Comparison of ENCODE assay signal across 1 cellular context in the genomic region with DNA sequence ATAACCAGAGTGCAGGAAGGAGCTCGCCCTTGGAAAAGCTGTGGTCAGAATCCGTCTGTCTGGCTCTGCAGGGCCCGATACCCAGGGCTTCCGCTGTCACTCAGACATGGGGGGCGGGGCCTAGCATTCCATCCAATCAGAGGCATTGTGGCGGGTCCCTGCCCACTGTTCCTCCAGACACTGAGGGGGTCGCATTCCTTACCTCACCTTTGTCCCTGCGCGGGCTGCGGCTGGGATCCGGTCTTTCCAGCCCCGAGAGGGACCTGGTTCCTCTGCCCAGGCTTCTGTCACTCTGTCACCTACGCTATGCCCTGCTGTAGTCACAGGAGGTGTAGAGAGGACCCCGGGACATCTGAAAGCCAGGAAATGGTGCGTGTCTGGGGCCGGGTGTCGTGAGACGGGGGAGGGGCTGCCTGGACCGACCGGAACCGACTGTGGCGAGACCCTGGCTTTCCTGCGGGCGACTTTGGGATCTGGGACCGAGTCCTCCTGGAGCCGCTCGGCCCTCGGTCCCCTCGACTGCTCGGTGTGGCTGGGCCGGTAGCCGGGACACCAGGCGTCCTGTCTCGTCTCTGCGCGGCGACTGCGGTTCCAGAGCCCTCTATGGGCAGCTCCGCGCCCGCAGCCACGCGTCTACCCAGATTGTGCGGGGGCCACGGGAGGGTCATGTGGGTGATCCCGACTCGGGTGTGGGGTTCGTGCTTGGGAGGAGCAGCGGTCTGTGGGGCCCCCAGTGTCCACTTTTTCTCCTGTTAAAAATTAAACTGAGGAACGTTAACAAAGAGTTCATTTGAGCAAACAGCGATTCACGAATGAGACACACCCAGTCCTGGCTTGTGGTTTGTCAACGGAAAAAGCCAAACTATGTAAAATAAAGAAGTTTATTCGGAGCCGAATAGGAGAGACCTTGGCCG.
A peak's percentile ranks its signal among the peaks of the same experiment; 100 is the strongest.
TF ChIP-seq lines count a peak whose summit lies in the region.

A gene (plus strand): TSS at position 165 of the 914 bp plus-strand sequence. CDS start 142 bp downstream, at position 307.

TF ChIP-seq in HepG2, 621 proteins besides CTCF, POLR2A, EP300 and RAD21 (continued from another document and continues in another):
- TF ChIP-seq, protein P1, sequence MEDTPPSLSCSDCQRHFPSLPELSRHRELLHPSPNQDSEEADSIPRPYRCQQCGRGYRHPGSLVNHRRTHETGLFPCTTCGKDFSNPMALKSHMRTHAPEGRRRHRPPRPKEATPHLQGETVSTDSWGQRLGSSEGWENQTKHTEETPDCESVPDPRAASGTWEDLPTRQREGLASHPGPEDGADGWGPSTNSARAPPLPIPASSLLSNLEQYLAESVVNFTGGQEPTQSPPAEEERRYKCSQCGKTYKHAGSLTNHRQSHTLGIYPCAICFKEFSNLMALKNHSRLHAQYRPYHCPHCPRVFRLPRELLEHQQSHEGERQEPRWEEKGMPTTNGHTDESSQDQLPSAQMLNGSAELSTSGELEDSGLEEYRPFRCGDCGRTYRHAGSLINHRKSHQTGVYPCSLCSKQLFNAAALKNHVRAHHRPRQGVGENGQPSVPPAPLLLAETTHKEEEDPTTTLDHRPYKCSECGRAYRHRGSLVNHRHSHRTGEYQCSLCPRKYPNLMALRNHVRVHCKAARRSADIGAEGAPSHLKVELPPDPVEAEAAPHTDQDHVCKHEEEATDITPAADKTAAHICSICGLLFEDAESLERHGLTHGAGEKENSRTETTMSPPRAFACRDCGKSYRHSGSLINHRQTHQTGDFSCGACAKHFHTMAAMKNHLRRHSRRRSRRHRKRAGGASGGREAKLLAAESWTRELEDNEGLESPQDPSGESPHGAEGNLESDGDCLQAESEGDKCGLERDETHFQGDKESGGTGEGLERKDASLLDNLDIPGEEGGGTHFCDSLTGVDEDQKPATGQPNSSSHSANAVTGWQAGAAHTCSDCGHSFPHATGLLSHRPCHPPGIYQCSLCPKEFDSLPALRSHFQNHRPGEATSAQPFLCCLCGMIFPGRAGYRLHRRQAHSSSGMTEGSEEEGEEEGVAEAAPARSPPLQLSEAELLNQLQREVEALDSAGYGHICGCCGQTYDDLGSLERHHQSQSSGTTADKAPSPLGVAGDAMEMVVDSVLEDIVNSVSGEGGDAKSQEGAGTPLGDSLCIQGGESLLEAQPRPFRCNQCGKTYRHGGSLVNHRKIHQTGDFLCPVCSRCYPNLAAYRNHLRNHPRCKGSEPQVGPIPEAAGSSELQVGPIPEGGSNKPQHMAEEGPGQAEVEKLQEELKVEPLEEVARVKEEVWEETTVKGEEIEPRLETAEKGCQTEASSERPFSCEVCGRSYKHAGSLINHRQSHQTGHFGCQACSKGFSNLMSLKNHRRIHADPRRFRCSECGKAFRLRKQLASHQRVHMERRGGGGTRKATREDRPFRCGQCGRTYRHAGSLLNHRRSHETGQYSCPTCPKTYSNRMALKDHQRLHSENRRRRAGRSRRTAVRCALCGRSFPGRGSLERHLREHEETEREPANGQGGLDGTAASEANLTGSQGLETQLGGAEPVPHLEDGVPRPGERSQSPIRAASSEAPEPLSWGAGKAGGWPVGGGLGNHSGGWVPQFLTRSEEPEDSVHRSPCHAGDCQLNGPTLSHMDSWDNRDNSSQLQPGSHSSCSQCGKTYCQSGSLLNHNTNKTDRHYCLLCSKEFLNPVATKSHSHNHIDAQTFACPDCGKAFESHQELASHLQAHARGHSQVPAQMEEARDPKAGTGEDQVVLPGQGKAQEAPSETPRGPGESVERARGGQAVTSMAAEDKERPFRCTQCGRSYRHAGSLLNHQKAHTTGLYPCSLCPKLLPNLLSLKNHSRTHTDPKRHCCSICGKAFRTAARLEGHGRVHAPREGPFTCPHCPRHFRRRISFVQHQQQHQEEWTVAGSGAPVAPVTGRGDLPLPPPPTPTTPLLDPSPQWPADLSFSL (CRISPR knock-in tag; IDR thresholded peaks at IDR 0.05) = no peak
- peak; percentile 20; the same call in 1 of the 2 replicates for TF ChIP-seq ZNF614 (CRISPR knock-in tag; IDR thresholded peaks at IDR 0.05; ENCODE audit: borderline replicate concordance)
- TF ChIP-seq, protein P2, sequence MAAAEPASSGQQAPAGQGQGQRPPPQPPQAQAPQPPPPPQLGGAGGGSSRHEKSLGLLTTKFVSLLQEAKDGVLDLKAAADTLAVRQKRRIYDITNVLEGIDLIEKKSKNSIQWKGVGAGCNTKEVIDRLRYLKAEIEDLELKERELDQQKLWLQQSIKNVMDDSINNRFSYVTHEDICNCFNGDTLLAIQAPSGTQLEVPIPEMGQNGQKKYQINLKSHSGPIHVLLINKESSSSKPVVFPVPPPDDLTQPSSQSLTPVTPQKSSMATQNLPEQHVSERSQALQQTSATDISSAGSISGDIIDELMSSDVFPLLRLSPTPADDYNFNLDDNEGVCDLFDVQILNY (CRISPR knock-in tag; conservative IDR thresholded peaks at IDR 0.05) = no peak
- TF ChIP-seq, protein P3, sequence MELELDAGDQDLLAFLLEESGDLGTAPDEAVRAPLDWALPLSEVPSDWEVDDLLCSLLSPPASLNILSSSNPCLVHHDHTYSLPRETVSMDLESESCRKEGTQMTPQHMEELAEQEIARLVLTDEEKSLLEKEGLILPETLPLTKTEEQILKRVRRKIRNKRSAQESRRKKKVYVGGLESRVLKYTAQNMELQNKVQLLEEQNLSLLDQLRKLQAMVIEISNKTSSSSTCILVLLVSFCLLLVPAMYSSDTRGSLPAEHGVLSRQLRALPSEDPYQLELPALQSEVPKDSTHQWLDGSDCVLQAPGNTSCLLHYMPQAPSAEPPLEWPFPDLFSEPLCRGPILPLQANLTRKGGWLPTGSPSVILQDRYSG (CRISPR knock-in tag; IDR thresholded peaks at IDR 0.05) = peak; percentile 48; the same call in 1 of the 2 replicates
- TF ChIP-seq HNF4G (IDR thresholded peaks at IDR 0.05; ENCODE audit: borderline replicate concordance, low read depth, low read length) = peak; percentile 49; the same call in 1 of the 2 replicates
- TF ChIP-seq HNF4G (CRISPR knock-in tag; IDR thresholded peaks at IDR 0.05; ENCODE audit: borderline replicate concordance, low read depth) = peak; percentile 64
- no peak for TF ChIP-seq CHD2 (IDR thresholded peaks at IDR 0.05; ENCODE audit: low read depth, low read length)
- TF ChIP-seq, protein P4, sequence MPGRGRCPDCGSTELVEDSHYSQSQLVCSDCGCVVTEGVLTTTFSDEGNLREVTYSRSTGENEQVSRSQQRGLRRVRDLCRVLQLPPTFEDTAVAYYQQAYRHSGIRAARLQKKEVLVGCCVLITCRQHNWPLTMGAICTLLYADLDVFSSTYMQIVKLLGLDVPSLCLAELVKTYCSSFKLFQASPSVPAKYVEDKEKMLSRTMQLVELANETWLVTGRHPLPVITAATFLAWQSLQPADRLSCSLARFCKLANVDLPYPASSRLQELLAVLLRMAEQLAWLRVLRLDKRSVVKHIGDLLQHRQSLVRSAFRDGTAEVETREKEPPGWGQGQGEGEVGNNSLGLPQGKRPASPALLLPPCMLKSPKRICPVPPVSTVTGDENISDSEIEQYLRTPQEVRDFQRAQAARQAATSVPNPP (CRISPR knock-in tag; IDR thresholded peaks at IDR 0.05) = peak; percentile 73
- TF ChIP-seq, protein P5, sequence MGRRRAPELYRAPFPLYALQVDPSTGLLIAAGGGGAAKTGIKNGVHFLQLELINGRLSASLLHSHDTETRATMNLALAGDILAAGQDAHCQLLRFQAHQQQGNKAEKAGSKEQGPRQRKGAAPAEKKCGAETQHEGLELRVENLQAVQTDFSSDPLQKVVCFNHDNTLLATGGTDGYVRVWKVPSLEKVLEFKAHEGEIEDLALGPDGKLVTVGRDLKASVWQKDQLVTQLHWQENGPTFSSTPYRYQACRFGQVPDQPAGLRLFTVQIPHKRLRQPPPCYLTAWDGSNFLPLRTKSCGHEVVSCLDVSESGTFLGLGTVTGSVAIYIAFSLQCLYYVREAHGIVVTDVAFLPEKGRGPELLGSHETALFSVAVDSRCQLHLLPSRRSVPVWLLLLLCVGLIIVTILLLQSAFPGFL (CRISPR knock-in tag; IDR thresholded peaks at IDR 0.05) = no peak
- TF ChIP-seq ZNF703 (CRISPR knock-in tag; IDR thresholded peaks at IDR 0.05; ENCODE audit: borderline replicate concordance) = peak; percentile 97
- TF ChIP-seq, protein P6, sequence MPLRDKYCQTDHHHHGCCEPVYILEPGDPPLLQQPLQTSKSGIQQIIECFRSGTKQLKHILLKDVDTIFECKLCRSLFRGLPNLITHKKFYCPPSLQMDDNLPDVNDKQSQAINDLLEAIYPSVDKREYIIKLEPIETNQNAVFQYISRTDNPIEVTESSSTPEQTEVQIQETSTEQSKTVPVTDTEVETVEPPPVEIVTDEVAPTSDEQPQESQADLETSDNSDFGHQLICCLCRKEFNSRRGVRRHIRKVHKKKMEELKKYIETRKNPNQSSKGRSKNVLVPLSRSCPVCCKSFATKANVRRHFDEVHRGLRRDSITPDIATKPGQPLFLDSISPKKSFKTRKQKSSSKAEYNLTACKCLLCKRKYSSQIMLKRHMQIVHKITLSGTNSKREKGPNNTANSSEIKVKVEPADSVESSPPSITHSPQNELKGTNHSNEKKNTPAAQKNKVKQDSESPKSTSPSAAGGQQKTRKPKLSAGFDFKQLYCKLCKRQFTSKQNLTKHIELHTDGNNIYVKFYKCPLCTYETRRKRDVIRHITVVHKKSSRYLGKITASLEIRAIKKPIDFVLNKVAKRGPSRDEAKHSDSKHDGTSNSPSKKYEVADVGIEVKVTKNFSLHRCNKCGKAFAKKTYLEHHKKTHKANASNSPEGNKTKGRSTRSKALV (CRISPR knock-in tag; IDR thresholded peaks at IDR 0.05) = peak; percentile 77
- TF ChIP-seq, protein P7, sequence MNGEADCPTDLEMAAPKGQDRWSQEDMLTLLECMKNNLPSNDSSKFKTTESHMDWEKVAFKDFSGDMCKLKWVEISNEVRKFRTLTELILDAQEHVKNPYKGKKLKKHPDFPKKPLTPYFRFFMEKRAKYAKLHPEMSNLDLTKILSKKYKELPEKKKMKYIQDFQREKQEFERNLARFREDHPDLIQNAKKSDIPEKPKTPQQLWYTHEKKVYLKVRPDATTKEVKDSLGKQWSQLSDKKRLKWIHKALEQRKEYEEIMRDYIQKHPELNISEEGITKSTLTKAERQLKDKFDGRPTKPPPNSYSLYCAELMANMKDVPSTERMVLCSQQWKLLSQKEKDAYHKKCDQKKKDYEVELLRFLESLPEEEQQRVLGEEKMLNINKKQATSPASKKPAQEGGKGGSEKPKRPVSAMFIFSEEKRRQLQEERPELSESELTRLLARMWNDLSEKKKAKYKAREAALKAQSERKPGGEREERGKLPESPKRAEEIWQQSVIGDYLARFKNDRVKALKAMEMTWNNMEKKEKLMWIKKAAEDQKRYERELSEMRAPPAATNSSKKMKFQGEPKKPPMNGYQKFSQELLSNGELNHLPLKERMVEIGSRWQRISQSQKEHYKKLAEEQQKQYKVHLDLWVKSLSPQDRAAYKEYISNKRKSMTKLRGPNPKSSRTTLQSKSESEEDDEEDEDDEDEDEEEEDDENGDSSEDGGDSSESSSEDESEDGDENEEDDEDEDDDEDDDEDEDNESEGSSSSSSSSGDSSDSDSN (CRISPR knock-in tag; IDR thresholded peaks at IDR 0.05) = peak; percentile 94
- TF ChIP-seq TOPORS (CRISPR knock-in tag; IDR thresholded peaks at IDR 0.05) = peak; percentile 77
- peak; percentile 58; the same call in 1 of the 2 replicates for TF ChIP-seq NKX3-1 (CRISPR knock-in tag; IDR thresholded peaks at IDR 0.05)
- TF ChIP-seq ZNF598 (CRISPR knock-in tag; IDR thresholded peaks at IDR 0.05; ENCODE audit: borderline replicate concordance) = peak; percentile 88; the same call in 1 of the 2 replicates
- TF ChIP-seq CBFB (CRISPR knock-in tag; IDR thresholded peaks at IDR 0.05) = no peak
- TF ChIP-seq GFI1 (CRISPR knock-in tag; IDR thresholded peaks at IDR 0.05; ENCODE audit: borderline replicate concordance) = peak; percentile 70; the same call in 1 of the 2 replicates
- TF ChIP-seq, protein P8, sequence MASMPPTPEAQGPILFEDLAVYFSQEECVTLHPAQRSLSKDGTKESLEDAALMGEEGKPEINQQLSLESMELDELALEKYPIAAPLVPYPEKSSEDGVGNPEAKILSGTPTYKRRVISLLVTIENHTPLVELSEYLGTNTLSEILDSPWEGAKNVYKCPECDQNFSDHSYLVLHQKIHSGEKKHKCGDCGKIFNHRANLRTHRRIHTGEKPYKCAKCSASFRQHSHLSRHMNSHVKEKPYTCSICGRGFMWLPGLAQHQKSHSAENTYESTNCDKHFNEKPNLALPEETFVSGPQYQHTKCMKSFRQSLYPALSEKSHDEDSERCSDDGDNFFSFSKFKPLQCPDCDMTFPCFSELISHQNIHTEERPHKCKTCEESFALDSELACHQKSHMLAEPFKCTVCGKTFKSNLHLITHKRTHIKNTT (CRISPR knock-in tag; IDR thresholded peaks at IDR 0.05) = no peak
- peak; percentile 54 for TF ChIP-seq RXRB (CRISPR knock-in tag; IDR thresholded peaks at IDR 0.05; ENCODE audit: borderline replicate concordance)
- 0 out of 2 replicates have a peak, but pooled peaks have one; percentile 51 for TF ChIP-seq ZNF589 (CRISPR knock-in tag; conservative IDR thresholded peaks at IDR 0.05)
- 0 out of 2 replicates have a peak, but pooled peaks have one; percentile 21 for TF ChIP-seq ZNF205 (CRISPR knock-in tag; IDR thresholded peaks at IDR 0.05)
- TF ChIP-seq, protein P9, sequence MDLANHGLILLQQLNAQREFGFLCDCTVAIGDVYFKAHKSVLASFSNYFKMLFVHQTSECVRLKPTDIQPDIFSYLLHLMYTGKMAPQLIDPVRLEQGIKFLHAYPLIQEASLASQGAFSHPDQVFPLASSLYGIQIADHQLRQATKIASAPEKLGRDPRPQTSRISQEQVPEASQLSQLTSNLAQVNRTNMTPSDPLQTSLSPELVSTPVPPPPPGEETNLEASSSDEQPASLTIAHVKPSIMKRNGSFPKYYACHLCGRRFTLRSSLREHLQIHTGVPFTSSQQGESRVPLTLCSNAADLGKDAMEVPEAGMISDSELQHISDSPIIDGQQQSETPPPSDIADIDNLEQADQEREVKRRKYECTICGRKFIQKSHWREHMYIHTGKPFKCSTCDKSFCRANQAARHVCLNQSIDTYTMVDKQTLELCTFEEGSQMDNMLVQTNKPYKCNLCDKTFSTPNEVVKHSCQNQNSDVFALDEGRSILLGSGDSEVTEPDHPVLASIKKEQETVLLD (CRISPR knock-in tag; IDR thresholded peaks at IDR 0.05; ENCODE audit: low read depth) = peak; percentile 66; the same call in 1 of the 2 replicates
- no peak for TF ChIP-seq ZNF432 (CRISPR knock-in tag; IDR thresholded peaks at IDR 0.05; ENCODE audit: borderline replicate concordance)
- TF ChIP-seq, protein P10, sequence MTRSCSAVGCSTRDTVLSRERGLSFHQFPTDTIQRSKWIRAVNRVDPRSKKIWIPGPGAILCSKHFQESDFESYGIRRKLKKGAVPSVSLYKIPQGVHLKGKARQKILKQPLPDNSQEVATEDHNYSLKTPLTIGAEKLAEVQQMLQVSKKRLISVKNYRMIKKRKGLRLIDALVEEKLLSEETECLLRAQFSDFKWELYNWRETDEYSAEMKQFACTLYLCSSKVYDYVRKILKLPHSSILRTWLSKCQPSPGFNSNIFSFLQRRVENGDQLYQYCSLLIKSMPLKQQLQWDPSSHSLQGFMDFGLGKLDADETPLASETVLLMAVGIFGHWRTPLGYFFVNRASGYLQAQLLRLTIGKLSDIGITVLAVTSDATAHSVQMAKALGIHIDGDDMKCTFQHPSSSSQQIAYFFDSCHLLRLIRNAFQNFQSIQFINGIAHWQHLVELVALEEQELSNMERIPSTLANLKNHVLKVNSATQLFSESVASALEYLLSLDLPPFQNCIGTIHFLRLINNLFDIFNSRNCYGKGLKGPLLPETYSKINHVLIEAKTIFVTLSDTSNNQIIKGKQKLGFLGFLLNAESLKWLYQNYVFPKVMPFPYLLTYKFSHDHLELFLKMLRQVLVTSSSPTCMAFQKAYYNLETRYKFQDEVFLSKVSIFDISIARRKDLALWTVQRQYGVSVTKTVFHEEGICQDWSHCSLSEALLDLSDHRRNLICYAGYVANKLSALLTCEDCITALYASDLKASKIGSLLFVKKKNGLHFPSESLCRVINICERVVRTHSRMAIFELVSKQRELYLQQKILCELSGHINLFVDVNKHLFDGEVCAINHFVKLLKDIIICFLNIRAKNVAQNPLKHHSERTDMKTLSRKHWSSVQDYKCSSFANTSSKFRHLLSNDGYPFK (CRISPR knock-in tag; IDR thresholded peaks at IDR 0.05; ENCODE audit: borderline replicate concordance) = peak; percentile 50; the same call in 1 of the 2 replicates
- TF ChIP-seq ZNF263 (CRISPR knock-in tag; IDR thresholded peaks at IDR 0.05) = peak; percentile 60
